17 cellular contexts compared by ENCODE assay signal in genomic region chr21:44426663-44427191, GRCh38. TPM values are rescaled to one million over a fixed set of nuclear protein-coding genes. Genes with fewer than 3 reads are reported as not detected.
DNase-seq lines count a peak whose midpoint lies in the region; ATAC-seq and TF ChIP-seq lines count a peak whose summit lies in the region.
"Had no signal": no experiment of that assay in that cellular context is flagged by ENCODE, and none has a peak within 500 bp of the region (broad histone marks: within the 10 kb centered on the region; RNA-seq: fewer than 3 reads in every experiment).

No MANE protein-coding gene starts in this region.

- peaks cover 6% of the 10 kb centered on the region for H3K9me3 Mint-ChIP-seq in natural killer cell treated with Interleukin-12 subunit alpha and Interleukin-12 subunit beta and Interleukin-15 and Interleukin-18, amount 100 ng/mL, for 72 hours
- peaks cover 2 to 12% of the 10 kb centered on the region in 2 donors for H3K9me3 Mint-ChIP-seq in natural killer cell
- peaks cover 11% of the 10 kb centered on the region for H3K9me3 Mint-ChIP-seq in osteocyte (ENCODE audit: unreplicated experiment)
- peaks cover 2% of the 10 kb centered on the region for H3K9me3 Mint-ChIP-seq in glutamatergic neuron (ENCODE audit: unreplicated experiment)
- H3K9me3 Mint-ChIP-seq in T-helper 2 cell treated with Interferon-gamma antibody and Interleukin-4, amounts not matched to agents 5 μg/mL and 100 μg/mL, for 36 hours, result peaks cover 14% of the 10 kb centered on the region

- H3K4me1 Mint-ChIP-seq in natural killer cell treated with Interleukin-12 subunit alpha and Interleukin-12 subunit beta and Interleukin-15 and Interleukin-18, amount 100 ng/mL, for 72 hours (ENCODE audit: low read depth in 2 of 2), result peaks cover 0 to 5% of the 10 kb centered on the region in 2 donors
- H3K4me1 Mint-ChIP-seq in natural killer cell, result peaks cover 0 to 10% of the 10 kb centered on the region in 2 donors
- H3K4me1 Mint-ChIP-seq in osteocyte (ENCODE audit: unreplicated experiment), result no peaks in the 10 kb centered on the region
- peaks cover 4% of the 10 kb centered on the region for H3K4me1 Mint-ChIP-seq in glutamatergic neuron (ENCODE audit: low read depth, unreplicated experiment)
- no peaks in the 10 kb centered on the region for H3K4me1 Mint-ChIP-seq in T-helper 2 cell treated with Interferon-gamma antibody and Interleukin-4, amounts not matched to agents 5 μg/mL and 100 μg/mL, for 36 hours (ENCODE audit: low read depth)

- no peaks in the 10 kb centered on the region for H3K27me3 Mint-ChIP-seq in natural killer cell treated with Interleukin-12 subunit alpha and Interleukin-12 subunit beta and Interleukin-15 and Interleukin-18, amount 100 ng/mL, for 72 hours
- H3K27me3 Mint-ChIP-seq in natural killer cell (ENCODE audit: low read depth in 2 of 2), result no peaks in the 10 kb centered on the region
- H3K27me3 Mint-ChIP-seq in osteocyte (ENCODE audit: unreplicated experiment), result no peaks in the 10 kb centered on the region
- no peaks in the 10 kb centered on the region for H3K27me3 Mint-ChIP-seq in glutamatergic neuron (ENCODE audit: unreplicated experiment)
- H3K27me3 Mint-ChIP-seq in T-helper 2 cell treated with Interferon-gamma antibody and Interleukin-4, amounts not matched to agents 5 μg/mL and 100 μg/mL, for 36 hours (ENCODE audit: low read depth), result no peaks in the 10 kb centered on the region
- H3K27me3 Mint-ChIP-seq: IgD-negative memory B cell had no signal

- H3K36me3 Mint-ChIP-seq in natural killer cell treated with Interleukin-12 subunit alpha and Interleukin-12 subunit beta and Interleukin-15 and Interleukin-18, amount 100 ng/mL, for 72 hours, result peaks cover 10% of the 10 kb centered on the region
- H3K36me3 Mint-ChIP-seq in natural killer cell (peaks cover 17% of the 10 kb centered on the region), osteocyte (ENCODE audit: unreplicated experiment) (no peaks in the 10 kb centered on the region), glutamatergic neuron (ENCODE audit: unreplicated experiment) (peaks cover 4% of the 10 kb centered on the region)
- peaks cover 5% of the 10 kb centered on the region for H3K36me3 Mint-ChIP-seq in T-helper 2 cell treated with Interferon-gamma antibody and Interleukin-4, amounts not matched to agents 5 μg/mL and 100 μg/mL, for 36 hours (ENCODE audit: low read depth)

- DNase-seq in natural killer cell treated with Interleukin-12 subunit alpha and Interleukin-12 subunit beta and Interleukin-15 and Interleukin-18, amount 100 ng/mL, for 72 hours (ENCODE audit: low spot score), result peak; percentile 54
- no peak for DNase-seq in natural killer cell
- DNase-seq in ecto neural progenitor cell (ENCODE audit: low spot score), result peak; percentile 42
- peak; percentile 70 for DNase-seq in osteocyte (ENCODE audit: extremely low spot score, unreplicated experiment)
- DNase-seq in glutamatergic neuron, result no peak
- DNase-seq in NCI-H1092 (lab: John Stamatoyannopoulos, UW), result no peak
- DNase-seq in T-helper 2 cell treated with Interferon-gamma antibody and Interleukin-4, amounts not matched to agents 5 μg/mL and 100 μg/mL, for 36 hours (ENCODE audit: low spot score), result no peak
- DNase-seq: activated CD4-positive, alpha-beta T cell treated with anti-CD3 and anti-CD28 coated beads for 4 hours; anterior cingulate cortex; DMS79 treated with DMSO at 0.1 percent for 48 hours; effector memory CD4-positive, alpha-beta T cell; NCI-H187 treated with DMSO at 0.1 percent for 48 hours; NCI-H226; SK-N-SH; stimulated activated CD4-positive, alpha-beta T cell treated with anti-CD3 and anti-CD28 coated beads, Interleukin-4, amount 100 ng/mL, for 4 hours; T-helper 9 cell had no signal

- ATAC-seq in natural killer cell treated with Interleukin-12 subunit alpha and Interleukin-12 subunit beta and Interleukin-15 and Interleukin-18, amount 100 ng/mL, for 72 hours, result no peak
- ATAC-seq in natural killer cell, result no peak

- TF ChIP-seq CTCF in natural killer cell (IDR thresholded peaks at IDR 0.05) (no peak), osteocyte (IDR thresholded peaks at IDR 0.05) (no peak), glutamatergic neuron (IDR thresholded peaks at IDR 0.05; ENCODE audit: partially characterized antibody, unreplicated experiment) (no peak)

- no peak overlapping the region for H3K4me3 Mint-ChIP-seq in natural killer cell treated with Interleukin-12 subunit alpha and Interleukin-12 subunit beta and Interleukin-15 and Interleukin-18, amount 100 ng/mL, for 72 hours
- H3K4me3 Mint-ChIP-seq in natural killer cell, result no peak overlapping the region
- no peak overlapping the region for H3K4me3 Mint-ChIP-seq in osteocyte (ENCODE audit: unreplicated experiment)
- H3K4me3 Mint-ChIP-seq in glutamatergic neuron (ENCODE audit: unreplicated experiment), result no peak overlapping the region
- H3K4me3 Mint-ChIP-seq in T-helper 2 cell treated with Interferon-gamma antibody and Interleukin-4, amounts not matched to agents 5 μg/mL and 100 μg/mL, for 36 hours, result no peak overlapping the region
- H3K4me3 Mint-ChIP-seq: IgD-negative memory B cell had no signal

- intact Hi-C loops in natural killer cell (cut with micrococcal nuclease), result no loop called here

- no peak overlapping the region for H3K27ac Mint-ChIP-seq in natural killer cell treated with Interleukin-12 subunit alpha and Interleukin-12 subunit beta and Interleukin-15 and Interleukin-18, amount 100 ng/mL, for 72 hours
- H3K27ac Mint-ChIP-seq in natural killer cell (peak overlapping the region in 1 of 2 donors; percentile 69), osteocyte (ENCODE audit: unreplicated experiment) (no peak overlapping the region), glutamatergic neuron (ENCODE audit: unreplicated experiment) (no peak overlapping the region)
- no peak overlapping the region for H3K27ac Mint-ChIP-seq in T-helper 2 cell treated with Interferon-gamma antibody and Interleukin-4, amounts not matched to agents 5 μg/mL and 100 μg/mL, for 36 hours
- H3K27ac Mint-ChIP-seq: IgD-negative memory B cell had no signal

RNA-seq across cellular contexts. Expression of gene LRRC3, which starts 28.6 kb away (rescaled TPM):
- under 1 TPM; 0.45 to 0.88 TPM for total RNA-seq in natural killer cell treated with Interleukin-12 subunit alpha and Interleukin-12 subunit beta and Interleukin-15 and Interleukin-18, amount 100 ng/mL, for 72 hours
- under 1 TPM; 0.36 to 0.50 (median 0.38) TPM for total RNA-seq in natural killer cell
- total RNA-seq in osteocyte, result 4.0 and 4.2 TPM in 2 replicates
- 5.8 TPM for total RNA-seq in glutamatergic neuron (ENCODE audit: unreplicated experiment)

Comparison
In these comparisons a context has a peak if more than half of its experiments do, and no peak if none do; other contexts are left out.
1. DNase-seq: peak in natural killer cell treated with Interleukin-12 subunit alpha and Interleukin-12 subunit beta and Interleukin-15 and Interleukin-18, amount 100 ng/mL, for 72 hours (single experiment), ecto neural progenitor cell (single experiment) and osteocyte (single experiment); none in natural killer cell (single experiment), glutamatergic neuron (single experiment), NCI-H1092 (single experiment) and T-helper 2 cell treated with Interferon-gamma antibody and Interleukin-4, amounts not matched to agents 5 μg/mL and 100 μg/mL, for 36 hours (single experiment).